ENCODE assay signal across 10 cellular contexts in the genomic region with DNA sequence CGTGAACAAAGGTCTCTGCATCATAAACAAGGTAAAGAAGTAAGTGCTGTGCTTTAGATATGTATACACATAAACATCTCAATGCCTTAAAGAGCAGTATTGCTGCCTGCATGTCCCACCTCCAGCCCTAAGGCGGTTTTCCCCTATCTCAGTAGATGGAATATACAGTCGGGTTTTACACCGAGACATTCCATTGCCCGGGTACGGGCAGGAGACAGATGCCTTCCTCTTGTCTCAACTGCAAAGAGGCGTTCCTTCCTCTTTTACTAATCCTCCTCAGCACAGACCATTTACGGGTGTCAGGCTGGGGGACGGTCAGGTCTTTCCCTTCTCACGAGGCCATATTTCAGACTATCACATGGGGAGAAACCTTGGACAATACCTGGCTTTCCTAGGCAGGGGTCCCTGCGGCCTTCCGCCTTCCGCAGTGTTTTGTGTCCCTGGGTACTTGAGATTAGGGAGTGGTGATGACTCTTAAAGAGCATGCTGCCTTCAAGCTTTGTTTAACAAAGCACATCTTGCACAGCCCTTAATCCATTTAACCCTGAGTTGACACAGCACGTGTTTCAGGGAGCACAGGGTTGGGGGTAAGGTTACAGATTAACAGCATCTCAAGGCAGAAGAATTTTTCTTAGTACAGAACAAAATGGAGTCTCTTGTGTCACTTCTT. TPM values are rescaled to one million over a fixed set of nuclear protein-coding genes. Genes with fewer than 3 reads are reported as not detected.
"Had no signal": no experiment of that assay in that cellular context is flagged by ENCODE, and none has a peak within 500 bp of the region (broad histone marks: within the 10 kb centered on the region; RNA-seq: fewer than 3 reads in every experiment).

No MANE protein-coding gene starts in this region.

RNA-seq across cellular contexts. Expression of a gene that starts 48.8 kb away (rescaled TPM):
- total RNA-seq: activated CD4-positive, alpha-beta T cell treated with anti-CD3 and anti-CD28 coated beads for 36 hours; activated CD4-positive, alpha-beta T cell treated with anti-CD3 and anti-CD28 coated beads, Interleukin-2, amount 10 ng/mL, durations not matched to agents 7 days and 5 days; activated CD8-positive, alpha-beta T cell treated with anti-CD3 and anti-CD28 coated beads, Interleukin-2, amount 10 ng/mL, durations not matched to agents 7 days and 5 days; activated naive CD4-positive, alpha-beta T cell treated with anti-CD3 and anti-CD28 coated beads for 36 hours; activated naive CD4-positive, alpha-beta T cell treated with anti-CD3 and anti-CD28 coated beads, Interleukin-2, amount 50 U/mL, for 72 hours; activated T-helper 1 cell treated with anti-CD3 and anti-CD28 coated beads, Interleukin-12 subunit alpha, Interleukin-12 subunit beta, Interleukin-2, Interleukin-4 antibody, amounts not matched to agents 30 ng/mL and 10 ng/mL and 1 ng/mL, durations not matched to agents 14 hours and 24 hours and 36 hours; body of pancreas; NCI-H460; OCI-LY7; Right ventricle myocardium superior had no signal
